8 cellular contexts compared by ENCODE assay signal in genomic region chr5:134225780-134226440, GRCh38. TPM values are rescaled to one million over a fixed set of nuclear protein-coding genes. Genes with fewer than 3 reads are reported as not detected.
A peak's percentile ranks its signal among the peaks of the same experiment; 100 is the strongest.
DNase-seq lines count a peak whose midpoint lies in the region; TF ChIP-seq lines count a peak whose summit lies in the region.

Gene PPP2CA (minus strand): TSS chr5:134226073. CDS start chr5:134225861, 212 bp downstream.

- H3K36me3 ChIP-seq in ES-I3 (ENCODE audit: insufficient read depth, low read length) = 0 out of 2 replicates have a peak, but pooled peaks cover under 1% of the 10 kb centered on the region
- H3K36me3 ChIP-seq in HAP-1 (replicated peaks) = peaks cover 9% of the 10 kb centered on the region
- no peaks in the 10 kb centered on the region for H3K36me3 ChIP-seq in MM.1S (replicated peaks; ENCODE audit: insufficient read depth, low read length)
- H3K36me3 ChIP-seq in neural cell (ENCODE audit: insufficient read depth, low read length) = no peaks in the 10 kb centered on the region
- peaks cover 0 to 6% (median 3%) of the 10 kb centered on the region in 4 donors for H3K36me3 ChIP-seq in stomach

- H3K9ac ChIP-seq in ES-I3 (ENCODE audit: low read depth, low read length) (peak within 1 kb of the TSS; percentile 99), MM.1S (ENCODE audit: low read length) (peak within 1 kb of the TSS; percentile 99), neural cell (ENCODE audit: low read length) (peak within 1 kb of the TSS; percentile 100)

- peak within 1 kb of the TSS; percentile 81 for H3K4me2 ChIP-seq in MM.1S (ENCODE audit: low read depth, low read length)
- peak within 1 kb of the TSS; percentile 91 for H3K4me2 ChIP-seq in neural cell (ENCODE audit: low read length)

- TF ChIP-seq CTCF in MM.1S (IDR thresholded peaks at IDR 0.05; ENCODE audit: low read length) = no peak
- TF ChIP-seq CTCF in neural cell (IDR thresholded peaks at IDR 0.05; ENCODE audit: poor library complexity, severe bottlenecking) = no peak
- TF ChIP-seq CTCF in stomach (IDR thresholded peaks at IDR 0.05) = no peak

- DNase-seq in HAP-1 (ENCODE audit: low spot score in 2 of 2) (peak; percentile 93 to 98), MM.1S (peak; percentile 99), SIG-M5 (lab: John Stamatoyannopoulos, UW) (peak; percentile 65), activated gamma-delta T cell (lab: John Stamatoyannopoulos, UW) (peak; percentile 98), fibroblast of the conjunctiva (ENCODE audit: low read depth) (peak; percentile 99), stomach (peak; percentile 99)

- TF ChIP-seq POLR2A in stomach (IDR thresholded peaks at IDR 0.05) = peak in 2 of 4 donors; percentile 27 to 56

- no peak for TF ChIP-seq EP300 in neural cell (conservative IDR thresholded peaks at IDR 0.05; ENCODE audit: poor library complexity, severe bottlenecking)
- no peak for TF ChIP-seq EP300 in stomach (IDR thresholded peaks at IDR 0.05)

- H3K9me3 ChIP-seq in ES-I3 (ENCODE audit: control insufficient read depth, insufficient read depth, low read length) (no peaks in the 10 kb centered on the region), HAP-1 (no peaks in the 10 kb centered on the region), MM.1S (replicated peaks; ENCODE audit: insufficient read depth, low read length) (no peaks in the 10 kb centered on the region), neural cell (ENCODE audit: low read length) (no peaks in the 10 kb centered on the region), stomach (no peaks in the 10 kb centered on the region)

- 0 to 1% (median 1%) methylated on average over 17 to 73 of the region's 73 CpGs for WGBS in stomach, 5 donors

- H3K4me1 ChIP-seq in ES-I3 (ENCODE audit: insufficient read depth, low read length) = no peaks in the 10 kb centered on the region
- peaks cover 27% of the 10 kb centered on the region for H3K4me1 ChIP-seq in HAP-1
- H3K4me1 ChIP-seq in MM.1S (ENCODE audit: low read length) = peaks cover 25% of the 10 kb centered on the region
- peaks cover 39 to 49% (median 46%) of the 10 kb centered on the region in 4 donors for H3K4me1 ChIP-seq in stomach

- peak within 1 kb of the TSS; percentile 98 for H3K27ac ChIP-seq in MM.1S (ENCODE audit: low read length)
- H3K27ac ChIP-seq in neural cell (ENCODE audit: low read length) = peak within 1 kb of the TSS; percentile 100
- peak within 1 kb of the TSS; percentile 99 to 100 (median 100) for H3K27ac ChIP-seq in stomach

- H3K9me2 ChIP-seq in MM.1S (replicated peaks; ENCODE audit: insufficient read depth, low read length) (no peaks in the 10 kb centered on the region), neural cell (ENCODE audit: insufficient read depth, low read length) (no peaks in the 10 kb centered on the region)

- H3K79me2 ChIP-seq in MM.1S (ENCODE audit: low read length) (peaks cover 54% of the 10 kb centered on the region), neural cell (replicated peaks; ENCODE audit: insufficient read depth, low read length) (peaks cover 63% of the 10 kb centered on the region)

- in situ Hi-C loops in HAP-1 (cut with MboI; ENCODE audit: low sequenced_read_pairs) = no loop called here

- H3K4me3 ChIP-seq in HAP-1 = peak within 1 kb of the TSS; percentile 86
- peak within 1 kb of the TSS; percentile 98 for H3K4me3 ChIP-seq in MM.1S (ENCODE audit: low read length)
- H3K4me3 ChIP-seq in neural cell (ENCODE audit: low read length) = peak within 1 kb of the TSS; percentile 96
- H3K4me3 ChIP-seq in stomach = peak within 1 kb of the TSS; percentile 72 to 98 (median 82)

- TF ChIP-seq RAD21 in neural cell (conservative IDR thresholded peaks at IDR 0.05) = no peak

- H3F3A ChIP-seq in MM.1S (ENCODE audit: insufficient read depth, low read length) = peaks cover 9% of the 10 kb centered on the region; the same call in 1 of the 2 replicates
- H3F3A ChIP-seq in neural cell (ENCODE audit: insufficient read depth, low read length, poor library complexity, severe bottlenecking) = peaks cover 3% of the 10 kb centered on the region

- intact Hi-C loops in stomach (cut with DNase I; ENCODE audit: low total_unique reads) = no loop called here

- H4K20me1 ChIP-seq in MM.1S (ENCODE audit: insufficient read depth, low read length) = peaks cover 21% of the 10 kb centered on the region
- peaks cover 5% of the 10 kb centered on the region for H4K20me1 ChIP-seq in neural cell (ENCODE audit: insufficient read depth)

- H3K27me3 ChIP-seq in HAP-1 (ENCODE audit: low read depth) (no peaks in the 10 kb centered on the region), MM.1S (replicated peaks; ENCODE audit: insufficient read depth, low read length) (no peaks in the 10 kb centered on the region), neural cell (ENCODE audit: insufficient read depth, low read depth, low read length) (no peaks in the 10 kb centered on the region), stomach (no peaks in the 10 kb centered on the region)

- H2AFZ ChIP-seq in MM.1S (ENCODE audit: low read length) (peak within 1 kb of the TSS; percentile 86), neural cell (ENCODE audit: low read depth, low read length) (peak within 1 kb of the TSS; percentile 97)

TF ChIP-seq in neural cell, 6 proteins besides CTCF, POLR2A, EP300 and RAD21:
- TF ChIP-seq POLR2AphosphoS5 (IDR thresholded peaks at IDR 0.05) = peak; percentile 95
- peak; percentile 90 for TF ChIP-seq REST (IDR thresholded peaks at IDR 0.05; ENCODE audit: borderline replicate concordance)
- TF ChIP-seq MXI1 (conservative IDR thresholded peaks at IDR 0.05; ENCODE audit: poor library complexity, severe bottlenecking) = peak; percentile 65
- TF ChIP-seq EZH2 (IDR thresholded peaks at IDR 0.05; ENCODE audit: borderline replicate concordance, insufficient read depth, low read length, poor library complexity, severe bottlenecking) = no peak
- TF ChIP-seq SMC3 (conservative IDR thresholded peaks at IDR 0.05; ENCODE audit: poor library complexity) = no peak
- TF ChIP-seq TAF1 (IDR thresholded peaks at IDR 0.05; ENCODE audit: low read depth) = peak; percentile 81

RNA-seq across cellular contexts. Expression of gene PPP2CA, which starts in this region (rescaled TPM):
- polyA plus RNA-seq in neural cell (232 and 251 TPM in 2 replicates), stomach (10 to 100 TPM; 29.4 to 50.1 (median 33.7) TPM)
- polyA minus RNA-seq in neural cell = 201 and 258 TPM in 2 replicates
- total RNA-seq in stomach = 100 to 1,000 TPM in 1 of 5 donors, 10 to 100 TPM in 4; 46.7 to 108 (median 76.5) TPM

Comparison
In these comparisons a context has a peak if more than half of its experiments do, and no peak if none do; other contexts are left out.
1. Peak in every context shown above with its lines: DNase-seq, H3K4me3 ChIP-seq and H3K27ac ChIP-seq.